Comparison of ENCODE assay signal across 11 cellular contexts in the genomic region with DNA sequence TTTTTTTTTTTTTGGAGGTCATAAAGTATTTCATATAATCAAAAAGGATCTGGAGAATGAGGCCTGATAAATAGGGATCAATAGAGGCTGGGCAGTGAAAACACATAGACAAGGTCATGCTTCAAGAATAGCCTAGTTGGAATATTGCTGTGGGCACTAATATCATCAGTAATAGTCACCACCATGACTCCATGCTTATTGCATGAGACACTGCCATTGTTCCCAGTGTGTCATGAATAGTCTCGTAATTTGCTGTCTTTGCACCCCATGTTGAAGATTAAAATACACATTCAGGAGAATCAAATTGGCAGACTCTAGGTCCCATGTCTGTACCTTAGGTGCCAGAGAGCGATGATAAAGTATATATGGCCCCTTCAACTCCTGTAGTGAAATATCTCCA. TPM values are rescaled to one million over a fixed set of nuclear protein-coding genes. Genes with fewer than 3 reads are reported as not detected.
"Had no signal": no experiment of that assay in that cellular context is flagged by ENCODE, and none has a peak within 500 bp of the region (broad histone marks: within the 10 kb centered on the region; RNA-seq: fewer than 3 reads in every experiment).

No MANE protein-coding gene starts in this region.

- H2AFZ ChIP-seq: GM23248, GM23338 had no signal

- FAIRE-seq: H1, H54 had no signal

- ATAC-seq: GM23338, HCT116 had no signal

- H3K9ac ChIP-seq: GM23248 had no signal

- DNase-seq: GM23248, GOT3, H7, H9, HCEC 1CT, HFFc6 had no signal

- H3K4me3 ChIP-seq: GM23248, GM23338, HAP-1 had no signal

- H3K27ac ChIP-seq: GM23248 had no signal

- H3K4me2 ChIP-seq: GM23338 had no signal

- H3K4me1 ChIP-seq: HAP-1 had no signal

- H3K36me3 ChIP-seq: HAP-1 had no signal

RNA-seq across cellular contexts. Expression of a gene that starts 10.3 kb away (rescaled TPM):
- total RNA-seq: GM23248, HFFc6 had no signal
- polyA plus RNA-seq: GM23248 had no signal
